Comparison of ENCODE assay signal across 1 cellular context in the genomic region with DNA sequence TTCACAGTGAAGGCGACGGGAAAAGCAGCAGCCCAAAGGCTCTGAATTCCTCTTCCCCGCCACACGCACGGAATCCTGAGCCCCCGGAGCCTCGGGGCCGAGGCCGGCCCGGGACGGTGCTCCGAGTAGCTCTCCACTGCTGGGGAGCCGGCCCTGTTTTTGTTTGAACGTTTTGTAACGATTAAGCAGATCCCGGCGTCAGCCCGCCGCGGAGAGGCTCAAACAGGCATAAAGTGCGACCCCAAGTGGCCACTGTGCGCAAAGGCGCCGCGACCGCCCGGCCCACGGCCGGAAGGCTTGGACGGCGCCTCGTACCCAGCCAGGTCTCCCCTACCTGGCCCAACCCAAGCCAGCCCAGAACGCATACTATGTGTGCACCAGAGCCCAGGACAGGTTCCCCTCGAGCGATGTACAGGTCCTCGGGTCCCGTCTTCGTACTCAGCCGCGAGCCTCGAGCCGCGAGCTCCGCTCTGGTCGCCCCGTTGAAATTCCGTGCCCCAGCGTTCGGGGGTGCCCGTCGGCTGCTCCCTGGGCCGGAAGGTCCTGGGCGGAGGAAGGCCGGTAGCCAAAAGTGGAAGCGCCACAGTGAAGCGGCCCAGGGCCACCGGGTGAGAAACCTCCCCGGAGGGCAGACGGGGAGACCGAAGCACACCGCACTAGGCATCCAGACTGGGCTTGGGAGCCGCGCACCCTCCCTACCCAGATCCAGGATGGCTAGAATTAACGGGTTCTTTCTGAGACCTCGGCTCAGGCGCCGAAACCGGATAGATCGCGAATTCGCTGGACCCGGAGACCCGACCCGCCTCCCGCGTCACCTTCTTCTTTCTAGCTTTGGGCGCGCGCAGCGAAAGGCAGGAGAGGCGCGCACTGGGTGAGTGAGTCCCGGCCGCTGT.
TF ChIP-seq lines count a peak whose summit lies in the region.

No MANE protein-coding gene starts in this region.

TF ChIP-seq in HepG2, 621 proteins besides CTCF, POLR2A, EP300 and RAD21 (continued from another document and continues in another):
- TF ChIP-seq, protein P1, sequence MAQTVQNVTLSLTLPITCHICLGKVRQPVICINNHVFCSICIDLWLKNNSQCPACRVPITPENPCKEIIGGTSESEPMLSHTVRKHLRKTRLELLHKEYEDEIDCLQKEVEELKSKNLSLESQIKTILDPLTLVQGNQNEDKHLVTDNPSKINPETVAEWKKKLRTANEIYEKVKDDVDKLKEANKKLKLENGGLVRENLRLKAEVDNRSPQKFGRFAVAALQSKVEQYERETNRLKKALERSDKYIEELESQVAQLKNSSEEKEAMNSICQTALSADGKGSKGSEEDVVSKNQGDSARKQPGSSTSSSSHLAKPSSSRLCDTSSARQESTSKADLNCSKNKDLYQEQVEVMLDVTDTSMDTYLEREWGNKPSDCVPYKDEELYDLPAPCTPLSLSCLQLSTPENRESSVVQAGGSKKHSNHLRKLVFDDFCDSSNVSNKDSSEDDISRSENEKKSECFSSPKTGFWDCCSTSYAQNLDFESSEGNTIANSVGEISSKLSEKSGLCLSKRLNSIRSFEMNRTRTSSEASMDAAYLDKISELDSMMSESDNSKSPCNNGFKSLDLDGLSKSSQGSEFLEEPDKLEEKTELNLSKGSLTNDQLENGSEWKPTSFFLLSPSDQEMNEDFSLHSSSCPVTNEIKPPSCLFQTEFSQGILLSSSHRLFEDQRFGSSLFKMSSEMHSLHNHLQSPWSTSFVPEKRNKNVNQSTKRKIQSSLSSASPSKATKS (CRISPR knock-in tag; IDR thresholded peaks at IDR 0.05) = no peak
- peak; percentile 72 for TF ChIP-seq RBM39 (IDR thresholded peaks at IDR 0.05; ENCODE audit: low read depth, low read length, poor library complexity, severe bottlenecking)
- TF ChIP-seq SUZ12 (IDR thresholded peaks at IDR 0.05; ENCODE audit: low read depth, low read length) = no peak; the same call in 1 of the 2 replicates
- TF ChIP-seq NR2F1 (CRISPR knock-in tag; IDR thresholded peaks at IDR 0.05) = no peak
- no peak for TF ChIP-seq ZBTB8A (CRISPR knock-in tag; IDR thresholded peaks at IDR 0.05; ENCODE audit: borderline replicate concordance, low read depth)
- peak; percentile 94 for TF ChIP-seq ZFP90 (CRISPR knock-in tag; IDR thresholded peaks at IDR 0.05; ENCODE audit: borderline replicate concordance)
- TF ChIP-seq, protein P2, sequence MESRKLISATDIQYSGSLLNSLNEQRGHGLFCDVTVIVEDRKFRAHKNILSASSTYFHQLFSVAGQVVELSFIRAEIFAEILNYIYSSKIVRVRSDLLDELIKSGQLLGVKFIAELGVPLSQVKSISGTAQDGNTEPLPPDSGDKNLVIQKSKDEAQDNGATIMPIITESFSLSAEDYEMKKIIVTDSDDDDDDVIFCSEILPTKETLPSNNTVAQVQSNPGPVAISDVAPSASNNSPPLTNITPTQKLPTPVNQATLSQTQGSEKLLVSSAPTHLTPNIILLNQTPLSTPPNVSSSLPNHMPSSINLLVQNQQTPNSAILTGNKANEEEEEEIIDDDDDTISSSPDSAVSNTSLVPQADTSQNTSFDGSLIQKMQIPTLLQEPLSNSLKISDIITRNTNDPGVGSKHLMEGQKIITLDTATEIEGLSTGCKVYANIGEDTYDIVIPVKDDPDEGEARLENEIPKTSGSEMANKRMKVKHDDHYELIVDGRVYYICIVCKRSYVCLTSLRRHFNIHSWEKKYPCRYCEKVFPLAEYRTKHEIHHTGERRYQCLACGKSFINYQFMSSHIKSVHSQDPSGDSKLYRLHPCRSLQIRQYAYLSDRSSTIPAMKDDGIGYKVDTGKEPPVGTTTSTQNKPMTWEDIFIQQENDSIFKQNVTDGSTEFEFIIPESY (CRISPR knock-in tag; IDR thresholded peaks at IDR 0.05) = no peak
- peak; percentile 87; the same call in 1 of the 2 replicates for TF ChIP-seq NFATC3 (CRISPR knock-in tag; IDR thresholded peaks at IDR 0.05)
- TF ChIP-seq, protein P3, sequence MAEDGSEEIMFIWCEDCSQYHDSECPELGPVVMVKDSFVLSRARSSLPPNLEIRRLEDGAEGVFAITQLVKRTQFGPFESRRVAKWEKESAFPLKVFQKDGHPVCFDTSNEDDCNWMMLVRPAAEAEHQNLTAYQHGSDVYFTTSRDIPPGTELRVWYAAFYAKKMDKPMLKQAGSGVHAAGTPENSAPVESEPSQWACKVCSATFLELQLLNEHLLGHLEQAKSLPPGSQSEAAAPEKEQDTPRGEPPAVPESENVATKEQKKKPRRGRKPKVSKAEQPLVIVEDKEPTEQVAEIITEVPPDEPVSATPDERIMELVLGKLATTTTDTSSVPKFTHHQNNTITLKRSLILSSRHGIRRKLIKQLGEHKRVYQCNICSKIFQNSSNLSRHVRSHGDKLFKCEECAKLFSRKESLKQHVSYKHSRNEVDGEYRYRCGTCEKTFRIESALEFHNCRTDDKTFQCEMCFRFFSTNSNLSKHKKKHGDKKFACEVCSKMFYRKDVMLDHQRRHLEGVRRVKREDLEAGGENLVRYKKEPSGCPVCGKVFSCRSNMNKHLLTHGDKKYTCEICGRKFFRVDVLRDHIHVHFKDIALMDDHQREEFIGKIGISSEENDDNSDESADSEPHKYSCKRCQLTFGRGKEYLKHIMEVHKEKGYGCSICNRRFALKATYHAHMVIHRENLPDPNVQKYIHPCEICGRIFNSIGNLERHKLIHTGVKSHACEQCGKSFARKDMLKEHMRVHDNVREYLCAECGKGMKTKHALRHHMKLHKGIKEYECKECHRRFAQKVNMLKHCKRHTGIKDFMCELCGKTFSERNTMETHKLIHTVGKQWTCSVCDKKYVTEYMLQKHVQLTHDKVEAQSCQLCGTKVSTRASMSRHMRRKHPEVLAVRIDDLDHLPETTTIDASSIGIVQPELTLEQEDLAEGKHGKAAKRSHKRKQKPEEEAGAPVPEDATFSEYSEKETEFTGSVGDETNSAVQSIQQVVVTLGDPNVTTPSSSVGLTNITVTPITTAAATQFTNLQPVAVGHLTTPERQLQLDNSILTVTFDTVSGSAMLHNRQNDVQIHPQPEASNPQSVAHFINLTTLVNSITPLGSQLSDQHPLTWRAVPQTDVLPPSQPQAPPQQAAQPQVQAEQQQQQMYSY (CRISPR knock-in tag; IDR thresholded peaks at IDR 0.05) = no peak
- no peak for TF ChIP-seq NFRKB (IDR thresholded peaks at IDR 0.05)
- TF ChIP-seq, protein P4, sequence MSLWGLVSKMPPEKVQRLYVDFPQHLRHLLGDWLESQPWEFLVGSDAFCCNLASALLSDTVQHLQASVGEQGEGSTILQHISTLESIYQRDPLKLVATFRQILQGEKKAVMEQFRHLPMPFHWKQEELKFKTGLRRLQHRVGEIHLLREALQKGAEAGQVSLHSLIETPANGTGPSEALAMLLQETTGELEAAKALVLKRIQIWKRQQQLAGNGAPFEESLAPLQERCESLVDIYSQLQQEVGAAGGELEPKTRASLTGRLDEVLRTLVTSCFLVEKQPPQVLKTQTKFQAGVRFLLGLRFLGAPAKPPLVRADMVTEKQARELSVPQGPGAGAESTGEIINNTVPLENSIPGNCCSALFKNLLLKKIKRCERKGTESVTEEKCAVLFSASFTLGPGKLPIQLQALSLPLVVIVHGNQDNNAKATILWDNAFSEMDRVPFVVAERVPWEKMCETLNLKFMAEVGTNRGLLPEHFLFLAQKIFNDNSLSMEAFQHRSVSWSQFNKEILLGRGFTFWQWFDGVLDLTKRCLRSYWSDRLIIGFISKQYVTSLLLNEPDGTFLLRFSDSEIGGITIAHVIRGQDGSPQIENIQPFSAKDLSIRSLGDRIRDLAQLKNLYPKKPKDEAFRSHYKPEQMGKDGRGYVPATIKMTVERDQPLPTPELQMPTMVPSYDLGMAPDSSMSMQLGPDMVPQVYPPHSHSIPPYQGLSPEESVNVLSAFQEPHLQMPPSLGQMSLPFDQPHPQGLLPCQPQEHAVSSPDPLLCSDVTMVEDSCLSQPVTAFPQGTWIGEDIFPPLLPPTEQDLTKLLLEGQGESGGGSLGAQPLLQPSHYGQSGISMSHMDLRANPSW (CRISPR knock-in tag; IDR thresholded peaks at IDR 0.05; ENCODE audit: borderline replicate concordance) = no peak
- TF ChIP-seq NFE2L2 (IDR thresholded peaks at IDR 0.05; ENCODE audit: low read length) = no peak
- TF ChIP-seq RXRA (CRISPR knock-in tag; IDR thresholded peaks at IDR 0.05) = peak; percentile 17; the same call in 1 of the 2 replicates
- 0 out of 2 replicates have a peak, but pooled peaks have one; percentile 20 for TF ChIP-seq ELF1 (CRISPR knock-in tag; IDR thresholded peaks at IDR 0.05)
- TF ChIP-seq RFXAP (CRISPR knock-in tag; IDR thresholded peaks at IDR 0.05; ENCODE audit: borderline replicate concordance) = peak; percentile 48; the same call in 1 of the 2 replicates
- no peak for TF ChIP-seq CREM (IDR thresholded peaks at IDR 0.05)
- no peak for TF ChIP-seq CREM (CRISPR knock-in tag; IDR thresholded peaks at IDR 0.05)
- TF ChIP-seq SRSF4 (IDR thresholded peaks at IDR 0.05; ENCODE audit: low read depth, low read length, poor library complexity, severe bottlenecking) = no peak
- no peak for TF ChIP-seq HIVEP1 (CRISPR knock-in tag; IDR thresholded peaks at IDR 0.05)
- TF ChIP-seq ZNF350 (CRISPR knock-in tag; IDR thresholded peaks at IDR 0.05; ENCODE audit: borderline replicate concordance, low read depth) = peak; percentile 79; the same call in 1 of the 2 replicates
- TF ChIP-seq CCDC6 (CRISPR knock-in tag; IDR thresholded peaks at IDR 0.05) = 0 out of 2 replicates have a peak, but pooled peaks have one; percentile 24
- TF ChIP-seq IRX3 (CRISPR knock-in tag; IDR thresholded peaks at IDR 0.05; ENCODE audit: borderline replicate concordance, low read depth) = peak; percentile 55; the same call in 1 of the 2 replicates
- TF ChIP-seq, protein P5, sequence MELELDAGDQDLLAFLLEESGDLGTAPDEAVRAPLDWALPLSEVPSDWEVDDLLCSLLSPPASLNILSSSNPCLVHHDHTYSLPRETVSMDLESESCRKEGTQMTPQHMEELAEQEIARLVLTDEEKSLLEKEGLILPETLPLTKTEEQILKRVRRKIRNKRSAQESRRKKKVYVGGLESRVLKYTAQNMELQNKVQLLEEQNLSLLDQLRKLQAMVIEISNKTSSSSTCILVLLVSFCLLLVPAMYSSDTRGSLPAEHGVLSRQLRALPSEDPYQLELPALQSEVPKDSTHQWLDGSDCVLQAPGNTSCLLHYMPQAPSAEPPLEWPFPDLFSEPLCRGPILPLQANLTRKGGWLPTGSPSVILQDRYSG (CRISPR knock-in tag; IDR thresholded peaks at IDR 0.05) = no peak
- TF ChIP-seq DMAP1 (CRISPR knock-in tag; IDR thresholded peaks at IDR 0.05) = no peak; the same call in 1 of the 2 replicates
- 0 out of 2 replicates have a peak, but pooled peaks have one; percentile 5 for TF ChIP-seq NR2F2 (IDR thresholded peaks at IDR 0.05; ENCODE audit: borderline replicate concordance, low read depth)
- no peak; the same call in 1 of the 2 replicates for TF ChIP-seq ZNF431 (CRISPR knock-in tag; IDR thresholded peaks at IDR 0.05; ENCODE audit: borderline replicate concordance, low read depth)
- TF ChIP-seq ZNF549 (CRISPR knock-in tag; IDR thresholded peaks at IDR 0.05) = no peak
- TF ChIP-seq, protein P6, sequence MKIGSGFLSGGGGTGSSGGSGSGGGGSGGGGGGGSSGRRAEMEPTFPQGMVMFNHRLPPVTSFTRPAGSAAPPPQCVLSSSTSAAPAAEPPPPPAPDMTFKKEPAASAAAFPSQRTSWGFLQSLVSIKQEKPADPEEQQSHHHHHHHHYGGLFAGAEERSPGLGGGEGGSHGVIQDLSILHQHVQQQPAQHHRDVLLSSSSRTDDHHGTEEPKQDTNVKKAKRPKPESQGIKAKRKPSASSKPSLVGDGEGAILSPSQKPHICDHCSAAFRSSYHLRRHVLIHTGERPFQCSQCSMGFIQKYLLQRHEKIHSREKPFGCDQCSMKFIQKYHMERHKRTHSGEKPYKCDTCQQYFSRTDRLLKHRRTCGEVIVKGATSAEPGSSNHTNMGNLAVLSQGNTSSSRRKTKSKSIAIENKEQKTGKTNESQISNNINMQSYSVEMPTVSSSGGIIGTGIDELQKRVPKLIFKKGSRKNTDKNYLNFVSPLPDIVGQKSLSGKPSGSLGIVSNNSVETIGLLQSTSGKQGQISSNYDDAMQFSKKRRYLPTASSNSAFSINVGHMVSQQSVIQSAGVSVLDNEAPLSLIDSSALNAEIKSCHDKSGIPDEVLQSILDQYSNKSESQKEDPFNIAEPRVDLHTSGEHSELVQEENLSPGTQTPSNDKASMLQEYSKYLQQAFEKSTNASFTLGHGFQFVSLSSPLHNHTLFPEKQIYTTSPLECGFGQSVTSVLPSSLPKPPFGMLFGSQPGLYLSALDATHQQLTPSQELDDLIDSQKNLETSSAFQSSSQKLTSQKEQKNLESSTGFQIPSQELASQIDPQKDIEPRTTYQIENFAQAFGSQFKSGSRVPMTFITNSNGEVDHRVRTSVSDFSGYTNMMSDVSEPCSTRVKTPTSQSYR (CRISPR knock-in tag; IDR thresholded peaks at IDR 0.05; ENCODE audit: borderline replicate concordance) = no peak
- no peak for TF ChIP-seq CHD2 (IDR thresholded peaks at IDR 0.05; ENCODE audit: low read depth, low read length)
- TF ChIP-seq, protein P7, sequence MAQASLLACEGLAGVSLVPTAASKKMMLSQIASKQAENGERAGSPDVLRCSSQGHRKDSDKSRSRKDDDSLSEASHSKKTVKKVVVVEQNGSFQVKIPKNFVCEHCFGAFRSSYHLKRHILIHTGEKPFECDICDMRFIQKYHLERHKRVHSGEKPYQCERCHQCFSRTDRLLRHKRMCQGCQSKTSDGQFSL (CRISPR knock-in tag; IDR thresholded peaks at IDR 0.05) = no peak
- TF ChIP-seq BHLHE40 (IDR thresholded peaks at IDR 0.05; ENCODE audit: low read length) = no peak; the same call in 1 of the 2 replicates
- peak; percentile 72 for TF ChIP-seq CBFB (CRISPR knock-in tag; IDR thresholded peaks at IDR 0.05)
- TF ChIP-seq, protein P8, sequence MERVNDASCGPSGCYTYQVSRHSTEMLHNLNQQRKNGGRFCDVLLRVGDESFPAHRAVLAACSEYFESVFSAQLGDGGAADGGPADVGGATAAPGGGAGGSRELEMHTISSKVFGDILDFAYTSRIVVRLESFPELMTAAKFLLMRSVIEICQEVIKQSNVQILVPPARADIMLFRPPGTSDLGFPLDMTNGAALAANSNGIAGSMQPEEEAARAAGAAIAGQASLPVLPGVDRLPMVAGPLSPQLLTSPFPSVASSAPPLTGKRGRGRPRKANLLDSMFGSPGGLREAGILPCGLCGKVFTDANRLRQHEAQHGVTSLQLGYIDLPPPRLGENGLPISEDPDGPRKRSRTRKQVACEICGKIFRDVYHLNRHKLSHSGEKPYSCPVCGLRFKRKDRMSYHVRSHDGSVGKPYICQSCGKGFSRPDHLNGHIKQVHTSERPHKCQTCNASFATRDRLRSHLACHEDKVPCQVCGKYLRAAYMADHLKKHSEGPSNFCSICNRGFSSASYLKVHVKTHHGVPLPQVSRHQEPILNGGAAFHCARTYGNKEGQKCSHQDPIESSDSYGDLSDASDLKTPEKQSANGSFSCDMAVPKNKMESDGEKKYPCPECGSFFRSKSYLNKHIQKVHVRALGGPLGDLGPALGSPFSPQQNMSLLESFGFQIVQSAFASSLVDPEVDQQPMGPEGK (CRISPR knock-in tag; IDR thresholded peaks at IDR 0.05) = no peak; the same call in 1 of the 2 replicates
- TF ChIP-seq ZNF773 (CRISPR knock-in tag; IDR thresholded peaks at IDR 0.05; ENCODE audit: borderline replicate concordance) = no peak; the same call in 1 of the 2 replicates
- no peak for TF ChIP-seq NFE2L1 (CRISPR knock-in tag; IDR thresholded peaks at IDR 0.05; ENCODE audit: borderline replicate concordance)
- no peak; the same call in 1 of the 2 replicates for TF ChIP-seq DNMT1 (CRISPR knock-in tag; IDR thresholded peaks at IDR 0.05)
- TF ChIP-seq, protein P9, sequence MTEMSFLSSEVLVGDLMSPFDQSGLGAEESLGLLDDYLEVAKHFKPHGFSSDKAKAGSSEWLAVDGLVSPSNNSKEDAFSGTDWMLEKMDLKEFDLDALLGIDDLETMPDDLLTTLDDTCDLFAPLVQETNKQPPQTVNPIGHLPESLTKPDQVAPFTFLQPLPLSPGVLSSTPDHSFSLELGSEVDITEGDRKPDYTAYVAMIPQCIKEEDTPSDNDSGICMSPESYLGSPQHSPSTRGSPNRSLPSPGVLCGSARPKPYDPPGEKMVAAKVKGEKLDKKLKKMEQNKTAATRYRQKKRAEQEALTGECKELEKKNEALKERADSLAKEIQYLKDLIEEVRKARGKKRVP (CRISPR knock-in tag; IDR thresholded peaks at IDR 0.05) = no peak
